In the genomic region with DNA sequence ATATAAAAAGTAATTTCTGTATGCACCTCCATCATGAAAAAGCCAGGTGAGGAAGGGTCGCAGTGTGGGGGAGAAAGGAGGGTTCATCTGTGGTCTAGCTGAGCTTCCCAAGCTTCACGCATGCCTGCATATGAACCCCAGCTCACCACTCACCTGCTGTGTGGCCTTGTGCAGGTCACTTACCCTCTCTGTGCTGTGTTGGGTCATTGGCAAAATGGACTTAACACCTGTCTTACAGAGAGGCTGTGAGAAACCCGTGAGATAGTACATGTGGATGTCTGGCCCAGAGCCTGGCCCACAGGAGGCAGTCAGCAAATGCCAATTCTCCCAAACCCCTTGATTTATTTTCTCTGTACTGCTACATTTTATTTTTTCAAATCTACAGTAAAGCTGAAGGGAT, we compare ENCODE assay signal across 27 cellular contexts.
"Had no signal": no experiment of that assay in that cellular context is flagged by ENCODE, and none has a peak within 500 bp of the region (broad histone marks: within the 10 kb centered on the region; RNA-seq: fewer than 3 reads in every experiment).

No MANE protein-coding gene starts in this region.

- H3K27me3 ChIP-seq: brain microvascular endothelial cell had no signal

- H3K27ac ChIP-seq: brain microvascular endothelial cell, coronary artery, dorsolateral prefrontal cortex, heart left ventricle had no signal

- FAIRE-seq: astrocyte, bronchial epithelial cell, frontal cortex had no signal

- H3K4me1 ChIP-seq: heart left ventricle had no signal

- H3K4me3 ChIP-seq: coronary artery, dorsolateral prefrontal cortex, heart left ventricle had no signal

- ATAC-seq: activated CD8-positive, alpha-beta T cell treated with anti-CD3 and anti-CD28 coated beads for 36 hours; activated T-cell treated with anti-CD3 and anti-CD28 coated beads, Interleukin-2, amount 50 U/mL, for 4 hours; activated T-helper 17 cell treated with anti-CD3 and anti-CD28 coated beads, Interleukin-2, amount 50 U/mL, for 72 hours; esophagus mucosa; heart left ventricle; WTC11 had no signal

- H3K36me3 ChIP-seq: brain microvascular endothelial cell, heart left ventricle had no signal

- DNase-seq: activated CD4-positive, alpha-beta T cell treated with anti-CD3 and anti-CD28 coated beads for 1 hour; activated CD4-positive, alpha-beta T cell treated with anti-CD3 and anti-CD28 coated beads for 4 hours; activated CD4-positive, alpha-beta T cell treated with anti-CD3 and anti-CD28 coated beads, Interleukin-2, amount 50 U/mL, for 1 hour; activated CD4-positive, alpha-beta T cell treated with anti-CD3 and anti-CD28 coated beads, Interleukin-2, amount 50 U/mL, for 48 hours; activated CD8-positive, alpha-beta memory T cell treated with anti-CD3 and anti-CD28 coated beads for 24 hours; activated CD8-positive, alpha-beta T cell treated with anti-CD3 and anti-CD28 coated beads for 36 hours; activated effector memory CD4-positive, alpha-beta T cell treated with Interleukin-2 at 50 U/mL for 16 hours; activated gamma-delta T cell treated with Interleukin-2 at 50 U/mL for 16 hours; activated naive CD4-positive, alpha-beta T cell treated with anti-CD3 and anti-CD28 coated beads, Interleukin-2, amount 50 U/mL, for 16 hours; activated naive CD4-positive, alpha-beta T cell treated with Interleukin-2 at 50 U/mL for 16 hours; activated T-cell treated with anti-CD3 and anti-CD28 coated beads, Interleukin-2, amount 50 U/mL, for 4 hours; amniotic stem cell; anterior cingulate cortex; brain microvascular endothelial cell; dorsolateral prefrontal cortex; effector memory CD4-positive, alpha-beta T cell; endodermal cell; foreskin fibroblast; heart left ventricle; T-helper 2 cell had no signal

- H3K9me3 ChIP-seq: heart left ventricle had no signal
